In the genomic region with DNA sequence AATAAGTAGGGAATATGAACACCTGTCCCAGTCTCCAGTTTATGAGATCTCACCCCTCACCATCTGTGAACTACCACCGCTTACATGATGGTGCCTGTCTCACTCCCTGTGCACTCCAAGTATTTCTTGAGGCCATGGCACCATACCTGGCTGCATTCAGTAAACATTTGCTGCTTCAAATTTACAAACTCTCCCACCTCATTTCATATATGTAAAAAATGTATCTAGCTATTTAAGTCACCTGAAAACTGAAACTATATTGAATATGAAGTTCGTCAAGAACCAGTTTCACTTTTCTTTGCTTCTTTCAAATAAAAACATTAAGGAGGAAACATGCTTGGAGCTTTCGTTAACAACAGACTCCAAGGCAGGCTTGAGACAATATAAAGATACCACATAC, we compare ENCODE assay signal across 8 cellular contexts.
DNase-seq lines count a peak whose midpoint lies in the region; ATAC-seq and TF ChIP-seq lines count a peak whose summit lies in the region.

No MANE protein-coding gene starts in this region.

- no peaks in the 10 kb centered on the region for H3K27me3 Mint-ChIP-seq in activated naive CD4-positive, alpha-beta T cell treated with anti-CD3 and anti-CD28 coated beads for 36 hours (ENCODE audit: low read depth)
- no peaks in the 10 kb centered on the region for H3K27me3 Mint-ChIP-seq in activated naive CD8-positive, alpha-beta T cell treated with anti-CD3 and anti-CD28 coated beads, Interleukin-2, amount 10 ng/mL, durations not matched to agents 7 days and 5 days
- no peaks in the 10 kb centered on the region for H3K27me3 Mint-ChIP-seq in H9 (ENCODE audit: low read depth)

- H3K18ac ChIP-seq in H9 (ENCODE audit: insufficient read length, low read depth, low read length) = no peak overlapping the region

- H3K4me1 Mint-ChIP-seq in activated naive CD4-positive, alpha-beta T cell treated with anti-CD3 and anti-CD28 coated beads for 36 hours (ENCODE audit: low read depth) = peaks cover 42% of the 10 kb centered on the region
- peaks cover 26% of the 10 kb centered on the region for H3K4me1 Mint-ChIP-seq in activated naive CD8-positive, alpha-beta T cell treated with anti-CD3 and anti-CD28 coated beads, Interleukin-2, amount 10 ng/mL, durations not matched to agents 7 days and 5 days
- H3K4me1 Mint-ChIP-seq in H9 = peaks cover 5 to 14% of the 10 kb centered on the region in 2 experiments

- H3K36me3 ChIP-seq in thymus (ENCODE audit: control insufficient read depth, insufficient read depth) = no peaks in the 10 kb centered on the region

- H4K5ac ChIP-seq in H9 (ENCODE audit: insufficient read length, low read depth, low read length) = no peak overlapping the region

- H2BK120ac ChIP-seq in H9 (ENCODE audit: low read depth, low read length, poor library complexity, severe bottlenecking) = no peak overlapping the region

- 3% methylated on average over 3 of the region's 3 CpGs for WGBS in thymus
- WGBS in H9 (ENCODE audit: extremely low coverage, insufficient read length, low lambda C conversion rate) = no CpG with 5 or more reads among the region's 3 CpGs

- H3K4me1 ChIP-seq in thymus (ENCODE audit: control insufficient read depth, insufficient read depth, low read length) (peaks cover 4% of the 10 kb centered on the region), H9 (ENCODE audit: insufficient read depth, low read length) (no peaks in the 10 kb centered on the region; the same call in 1 of the 2 replicates)

- no peak overlapping the region for H3K56ac ChIP-seq in H9 (ENCODE audit: insufficient read length, low read depth, low read length)

- H2BK12ac ChIP-seq in H9 (ENCODE audit: insufficient read length, low read depth, low read length) = no peak overlapping the region

- intact Hi-C loops in activated naive CD4-positive, alpha-beta T cell treated with anti-CD3 and anti-CD28 coated beads for 36 hours (cut with micrococcal nuclease) = loop anchor here (5.0 to 10.0 kb wide), 4 partner anchors 158 to 576 kb away; partner anchors contain the start of gene ZNF22

- no peak overlapping the region for H3K4ac ChIP-seq in H9 (ENCODE audit: low read depth, low read length)

- H4K8ac ChIP-seq in H9 (replicated peaks; ENCODE audit: insufficient read length, low read depth, low read length) = no peak overlapping the region

- no peak overlapping the region for H3T11ph ChIP-seq in H9 (ENCODE audit: low read length)

- peak overlapping the region; percentile 48 for H3K4me3 ChIP-seq in thymus (ENCODE audit: low read length)

- H2BK5ac ChIP-seq in H9 (ENCODE audit: insufficient read length, low read length) = no peak overlapping the region

- no peak overlapping the region for H3K23ac ChIP-seq in H9 (ENCODE audit: insufficient read length, low read depth, low read length)

- H4K91ac ChIP-seq in H9 (ENCODE audit: insufficient read length, low read depth, low read length) = no peak overlapping the region

- no peak overlapping the region for H2BK20ac ChIP-seq in H9 (ENCODE audit: low read depth, low read length, poor library complexity, severe bottlenecking)

- H4K20me1 ChIP-seq in H9 (ENCODE audit: control insufficient read depth, insufficient read depth, insufficient read length) = no peaks in the 10 kb centered on the region

- CTCF ChIA-PET in activated naive CD4-positive, alpha-beta T cell treated with anti-CD3 and anti-CD28 coated beads for 36 hours (lab: Charles Lee) = interaction anchor here (0.8 to 2.5 kb wide), 5 partner anchors 13 to 120 kb away, joined by 3 to 7 read pairs (median 4); partner anchors contain the start of gene ZFAND4

- no peak overlapping the region for H2AFZ ChIP-seq in H9 (ENCODE audit: low read length)

- peak; percentile 52 for ATAC-seq in HG03095 (IDR thresholded peaks at IDR 0.05; ENCODE audit: unreplicated experiment)
- peak; percentile 55 for ATAC-seq in activated naive CD8-positive, alpha-beta T cell treated with anti-CD3 and anti-CD28 coated beads, Interleukin-2, amount 10 ng/mL, durations not matched to agents 7 days and 5 days (ENCODE audit: low read depth)

- no peak overlapping the region for H2AK5ac ChIP-seq in H9 (ENCODE audit: insufficient read length, low read length)

- no peaks in the 10 kb centered on the region for H3K23me2 ChIP-seq in H9 (ENCODE audit: insufficient read length, low read depth, low read length, poor library complexity, severe bottlenecking)

- no peaks in the 10 kb centered on the region for H3K79me2 ChIP-seq in H9 (ENCODE audit: insufficient read depth, low read length)

- H3K9me3 ChIP-seq in thymus (ENCODE audit: control insufficient read depth) (no peaks in the 10 kb centered on the region), H9 (ENCODE audit: control insufficient read depth, low read depth, low read length) (no peaks in the 10 kb centered on the region)

- H3K4me3 Mint-ChIP-seq in activated naive CD4-positive, alpha-beta T cell treated with anti-CD3 and anti-CD28 coated beads for 36 hours = peak overlapping the region; percentile 83
- H3K4me3 Mint-ChIP-seq in activated naive CD8-positive, alpha-beta T cell treated with anti-CD3 and anti-CD28 coated beads, Interleukin-2, amount 10 ng/mL, durations not matched to agents 7 days and 5 days = peak overlapping the region; percentile 93
- H3K4me3 Mint-ChIP-seq in H9 = no peak overlapping the region

- peaks cover 13% of the 10 kb centered on the region for H3K9me3 Mint-ChIP-seq in activated naive CD4-positive, alpha-beta T cell treated with anti-CD3 and anti-CD28 coated beads for 36 hours
- H3K9me3 Mint-ChIP-seq in activated naive CD8-positive, alpha-beta T cell treated with anti-CD3 and anti-CD28 coated beads, Interleukin-2, amount 10 ng/mL, durations not matched to agents 7 days and 5 days = peaks cover 3% of the 10 kb centered on the region
- no peaks in the 10 kb centered on the region for H3K9me3 Mint-ChIP-seq in H9

- peak overlapping the region; percentile 64 for H3K27ac ChIP-seq in thymus (ENCODE audit: low read depth)
- no peak overlapping the region for H3K27ac ChIP-seq in H9 (ENCODE audit: insufficient read length, low read depth, low read length)

- POLR2A ChIA-PET in activated naive CD8-positive, alpha-beta T cell treated with anti-CD3 and anti-CD28 coated beads, Interleukin-2, amount 10 ng/mL, durations not matched to agents 7 days and 5 days (lab: Charles Lee) = interaction anchor here (0.8 to 1.6 kb wide), 5 partner anchors 14 to 160 kb away, joined by 3 to 9 read pairs (median 6); partner anchors contain the start of gene ZFAND4

- DNase-seq in activated naive CD4-positive, alpha-beta T cell treated with anti-CD3 and anti-CD28 coated beads for 36 hours = no peak
- no peak for DNase-seq in activated naive CD4-positive, alpha-beta T cell (lab: John Stamatoyannopoulos, UW)
- DNase-seq in activated naive CD8-positive, alpha-beta T cell treated with anti-CD3 and anti-CD28 coated beads, Interleukin-2, amount 10 ng/mL, durations not matched to agents 7 days and 5 days = no peak
- DNase-seq in medulla oblongata (ENCODE audit: extremely low spot score) (no peak), nucleus accumbens (lab: John Stamatoyannopoulos, UW) (no peak), H9 (no peak)

- no peak overlapping the region for H2BK15ac ChIP-seq in H9 (ENCODE audit: low read depth, low read length)

- H3K4me2 ChIP-seq in H9 (ENCODE audit: insufficient read depth, insufficient read length, low read length) = no peak overlapping the region

- TF ChIP-seq CTCF in H9 (conservative IDR thresholded peaks at IDR 0.05) = no peak

- H3K9ac ChIP-seq in H9 (ENCODE audit: extremely low read depth, insufficient read length, low read length) = no peak overlapping the region

- no peaks in the 10 kb centered on the region for H3K27me3 ChIP-seq in thymus (ENCODE audit: control insufficient read depth, insufficient read depth)
- no peaks in the 10 kb centered on the region for H3K27me3 ChIP-seq in H9 (ENCODE audit: insufficient read depth, low read length)

- no peaks in the 10 kb centered on the region for H3K79me1 ChIP-seq in H9 (ENCODE audit: insufficient read depth, low read depth, low read length, poor library complexity, severe bottlenecking)

- peak overlapping the region; percentile 97 for H3K27ac Mint-ChIP-seq in activated naive CD4-positive, alpha-beta T cell treated with anti-CD3 and anti-CD28 coated beads for 36 hours
- peak overlapping the region; percentile 94 for H3K27ac Mint-ChIP-seq in activated naive CD8-positive, alpha-beta T cell treated with anti-CD3 and anti-CD28 coated beads, Interleukin-2, amount 10 ng/mL, durations not matched to agents 7 days and 5 days
- H3K27ac Mint-ChIP-seq in H9 = no peak overlapping the region

- no peak overlapping the region for H3K14ac ChIP-seq in H9 (ENCODE audit: insufficient read depth, low read length)

- H3K36me3 Mint-ChIP-seq in activated naive CD4-positive, alpha-beta T cell treated with anti-CD3 and anti-CD28 coated beads for 36 hours (ENCODE audit: low read depth) = peaks cover 9% of the 10 kb centered on the region
- H3K36me3 Mint-ChIP-seq in activated naive CD8-positive, alpha-beta T cell treated with anti-CD3 and anti-CD28 coated beads, Interleukin-2, amount 10 ng/mL, durations not matched to agents 7 days and 5 days = peaks cover 15% of the 10 kb centered on the region
- no peaks in the 10 kb centered on the region for H3K36me3 Mint-ChIP-seq in H9 (ENCODE audit: insufficient read depth in 1 of 3, low read depth in 3 of 3)

Comparison
In these comparisons a context has a peak if more than half of its experiments do, and no peak if none do; other contexts are left out.
1. H3K27ac Mint-ChIP-seq: peak in activated naive CD4-positive, alpha-beta T cell treated with anti-CD3 and anti-CD28 coated beads for 36 hours (single experiment) and activated naive CD8-positive, alpha-beta T cell treated with anti-CD3 and anti-CD28 coated beads, Interleukin-2, amount 10 ng/mL, durations not matched to agents 7 days and 5 days (single experiment); none in H9 (0 of 3).
2. H3K4me3 Mint-ChIP-seq: peak in activated naive CD4-positive, alpha-beta T cell treated with anti-CD3 and anti-CD28 coated beads for 36 hours (single experiment) and activated naive CD8-positive, alpha-beta T cell treated with anti-CD3 and anti-CD28 coated beads, Interleukin-2, amount 10 ng/mL, durations not matched to agents 7 days and 5 days (single experiment); none in H9 (0 of 2).